Comparison of ENCODE assay signal across 1 cellular context in the genomic region with DNA sequence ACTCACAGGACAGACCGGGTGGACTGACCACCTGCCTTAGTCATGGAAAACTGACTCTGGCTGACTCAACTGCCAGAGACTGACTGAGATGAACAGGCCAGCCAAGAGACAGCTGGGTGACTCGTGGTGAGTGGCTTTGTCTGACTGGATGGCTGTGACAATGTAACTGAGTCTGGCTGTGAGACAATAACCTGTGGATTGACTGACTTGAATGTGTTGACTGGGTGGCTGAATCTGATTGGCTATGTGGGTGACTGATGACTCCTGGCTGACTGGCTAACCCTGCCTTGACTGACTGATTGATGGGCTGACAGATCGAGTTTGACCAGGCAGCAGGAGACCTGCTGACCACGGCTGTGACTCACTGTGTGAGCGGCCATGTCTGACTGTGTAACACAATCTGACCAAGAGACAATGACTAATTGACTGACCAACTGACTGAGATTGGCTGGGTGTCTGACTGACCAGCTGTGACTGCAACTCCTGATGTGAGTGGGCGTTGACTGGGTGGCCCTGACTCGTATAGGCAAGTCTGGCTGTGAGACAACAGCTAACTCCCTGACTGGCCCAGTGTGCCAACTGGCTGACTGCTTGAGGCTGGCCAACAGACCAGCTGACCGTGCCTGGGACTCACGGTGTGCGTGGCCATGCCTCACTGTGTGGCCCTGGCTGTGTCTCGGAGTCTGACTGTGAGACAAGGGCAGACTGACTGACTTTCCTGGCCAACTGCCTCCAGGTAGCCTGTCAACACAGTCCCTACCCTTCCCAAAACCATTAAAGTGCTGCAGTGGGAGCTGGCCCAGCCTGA.
TF ChIP-seq lines count a peak whose summit lies in the region.

No MANE protein-coding gene starts in this region.

TF ChIP-seq in SK-N-SH, 30 proteins besides CTCF, POLR2A, EP300 and RAD21 (continued from another document):
- TF ChIP-seq, protein P1, sequence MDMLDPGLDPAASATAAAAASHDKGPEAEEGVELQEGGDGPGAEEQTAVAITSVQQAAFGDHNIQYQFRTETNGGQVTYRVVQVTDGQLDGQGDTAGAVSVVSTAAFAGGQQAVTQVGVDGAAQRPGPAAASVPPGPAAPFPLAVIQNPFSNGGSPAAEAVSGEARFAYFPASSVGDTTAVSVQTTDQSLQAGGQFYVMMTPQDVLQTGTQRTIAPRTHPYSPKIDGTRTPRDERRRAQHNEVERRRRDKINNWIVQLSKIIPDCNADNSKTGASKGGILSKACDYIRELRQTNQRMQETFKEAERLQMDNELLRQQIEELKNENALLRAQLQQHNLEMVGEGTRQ (IDR thresholded peaks at IDR 0.05; ENCODE audit: borderline replicate concordance, low read depth, low read length): no peak
- TF ChIP-seq FOXJ3 (CRISPR knock-in tag; IDR thresholded peaks at IDR 0.05): no peak
- TF ChIP-seq, protein P2, sequence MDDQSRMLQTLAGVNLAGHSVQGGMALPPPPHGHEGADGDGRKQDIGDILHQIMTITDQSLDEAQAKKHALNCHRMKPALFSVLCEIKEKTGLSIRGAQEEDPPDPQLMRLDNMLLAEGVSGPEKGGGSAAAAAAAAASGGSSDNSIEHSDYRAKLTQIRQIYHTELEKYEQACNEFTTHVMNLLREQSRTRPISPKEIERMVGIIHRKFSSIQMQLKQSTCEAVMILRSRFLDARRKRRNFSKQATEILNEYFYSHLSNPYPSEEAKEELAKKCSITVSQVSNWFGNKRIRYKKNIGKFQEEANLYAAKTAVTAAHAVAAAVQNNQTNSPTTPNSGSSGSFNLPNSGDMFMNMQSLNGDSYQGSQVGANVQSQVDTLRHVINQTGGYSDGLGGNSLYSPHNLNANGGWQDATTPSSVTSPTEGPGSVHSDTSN (IDR thresholded peaks at IDR 0.05): peak; percentile 98
- no peak for TF ChIP-seq GATA2 (CRISPR knock-in tag; IDR thresholded peaks at IDR 0.05)
- no peak for TF ChIP-seq RFX5 (IDR thresholded peaks at IDR 0.05; ENCODE audit: low read length)
- TF ChIP-seq, protein P3, sequence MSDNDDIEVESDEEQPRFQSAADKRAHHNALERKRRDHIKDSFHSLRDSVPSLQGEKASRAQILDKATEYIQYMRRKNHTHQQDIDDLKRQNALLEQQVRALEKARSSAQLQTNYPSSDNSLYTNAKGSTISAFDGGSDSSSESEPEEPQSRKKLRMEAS (IDR thresholded peaks at IDR 0.05; ENCODE audit: low read depth): no peak
- peak; percentile 71 for TF ChIP-seq TCF12 (IDR thresholded peaks at IDR 0.05)
- TF ChIP-seq, protein P4, sequence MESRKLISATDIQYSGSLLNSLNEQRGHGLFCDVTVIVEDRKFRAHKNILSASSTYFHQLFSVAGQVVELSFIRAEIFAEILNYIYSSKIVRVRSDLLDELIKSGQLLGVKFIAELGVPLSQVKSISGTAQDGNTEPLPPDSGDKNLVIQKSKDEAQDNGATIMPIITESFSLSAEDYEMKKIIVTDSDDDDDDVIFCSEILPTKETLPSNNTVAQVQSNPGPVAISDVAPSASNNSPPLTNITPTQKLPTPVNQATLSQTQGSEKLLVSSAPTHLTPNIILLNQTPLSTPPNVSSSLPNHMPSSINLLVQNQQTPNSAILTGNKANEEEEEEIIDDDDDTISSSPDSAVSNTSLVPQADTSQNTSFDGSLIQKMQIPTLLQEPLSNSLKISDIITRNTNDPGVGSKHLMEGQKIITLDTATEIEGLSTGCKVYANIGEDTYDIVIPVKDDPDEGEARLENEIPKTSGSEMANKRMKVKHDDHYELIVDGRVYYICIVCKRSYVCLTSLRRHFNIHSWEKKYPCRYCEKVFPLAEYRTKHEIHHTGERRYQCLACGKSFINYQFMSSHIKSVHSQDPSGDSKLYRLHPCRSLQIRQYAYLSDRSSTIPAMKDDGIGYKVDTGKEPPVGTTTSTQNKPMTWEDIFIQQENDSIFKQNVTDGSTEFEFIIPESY (IDR thresholded peaks at IDR 0.05; ENCODE audit: borderline replicate concordance, low read depth): no peak
- TF ChIP-seq, protein P5, sequence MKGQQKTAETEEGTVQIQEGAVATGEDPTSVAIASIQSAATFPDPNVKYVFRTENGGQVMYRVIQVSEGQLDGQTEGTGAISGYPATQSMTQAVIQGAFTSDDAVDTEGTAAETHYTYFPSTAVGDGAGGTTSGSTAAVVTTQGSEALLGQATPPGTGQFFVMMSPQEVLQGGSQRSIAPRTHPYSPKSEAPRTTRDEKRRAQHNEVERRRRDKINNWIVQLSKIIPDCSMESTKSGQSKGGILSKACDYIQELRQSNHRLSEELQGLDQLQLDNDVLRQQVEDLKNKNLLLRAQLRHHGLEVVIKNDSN (IDR thresholded peaks at IDR 0.05; ENCODE audit: borderline replicate concordance, low read depth): no peak
- no peak for TF ChIP-seq YY1 (IDR thresholded peaks at IDR 0.05; ENCODE audit: low read depth)
